1 cellular context compared by ENCODE assay signal in the genomic region with DNA sequence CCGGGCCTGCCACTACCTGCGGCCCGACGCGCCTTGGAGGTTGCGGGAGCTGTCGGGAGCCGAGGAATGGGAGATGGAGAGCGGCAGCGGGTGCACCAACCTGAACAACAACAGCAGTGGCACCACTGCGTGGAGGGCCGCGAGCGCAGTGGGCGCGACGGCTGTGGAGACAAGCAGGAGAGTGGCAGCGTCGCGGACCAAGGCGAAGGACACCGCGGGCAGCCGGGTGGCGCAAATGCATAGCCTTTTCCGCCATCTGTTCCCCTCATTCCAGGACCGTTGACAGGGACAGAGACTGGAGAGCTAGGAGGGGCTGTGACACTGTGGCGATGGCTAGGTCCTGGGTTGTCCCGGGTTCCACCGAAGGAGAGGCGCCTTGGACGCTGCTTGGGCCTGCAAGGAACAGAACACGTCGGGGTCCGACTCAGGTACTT.
TF ChIP-seq lines count a peak whose summit lies in the region.

No MANE protein-coding gene starts in this region.

TF ChIP-seq in H1, 55 proteins besides CTCF, POLR2A, EP300 and RAD21:
- no peak for TF ChIP-seq CREB1 (IDR thresholded peaks at IDR 0.05)
- TF ChIP-seq RBBP5 (IDR thresholded peaks at IDR 0.05; ENCODE audit: borderline replicate concordance, low read depth, low read length), result no peak
- TF ChIP-seq, protein P1, sequence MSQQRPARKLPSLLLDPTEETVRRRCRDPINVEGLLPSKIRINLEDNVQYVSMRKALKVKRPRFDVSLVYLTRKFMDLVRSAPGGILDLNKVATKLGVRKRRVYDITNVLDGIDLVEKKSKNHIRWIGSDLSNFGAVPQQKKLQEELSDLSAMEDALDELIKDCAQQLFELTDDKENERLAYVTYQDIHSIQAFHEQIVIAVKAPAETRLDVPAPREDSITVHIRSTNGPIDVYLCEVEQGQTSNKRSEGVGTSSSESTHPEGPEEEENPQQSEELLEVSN (IDR thresholded peaks at IDR 0.05), result 0 out of 2 replicates have a peak, but pooled peaks have one; percentile 1
- TF ChIP-seq TEAD4 (IDR thresholded peaks at IDR 0.05; ENCODE audit: low read depth, low read length), result no peak
- no peak for TF ChIP-seq CHD2 (IDR thresholded peaks at IDR 0.05; ENCODE audit: low read length)
- peak; percentile 31; the same call in 1 of the 2 replicates for TF ChIP-seq SUZ12 (IDR thresholded peaks at IDR 0.05; ENCODE audit: low read length)
